12 cellular contexts compared by ENCODE assay signal in the genomic region with DNA sequence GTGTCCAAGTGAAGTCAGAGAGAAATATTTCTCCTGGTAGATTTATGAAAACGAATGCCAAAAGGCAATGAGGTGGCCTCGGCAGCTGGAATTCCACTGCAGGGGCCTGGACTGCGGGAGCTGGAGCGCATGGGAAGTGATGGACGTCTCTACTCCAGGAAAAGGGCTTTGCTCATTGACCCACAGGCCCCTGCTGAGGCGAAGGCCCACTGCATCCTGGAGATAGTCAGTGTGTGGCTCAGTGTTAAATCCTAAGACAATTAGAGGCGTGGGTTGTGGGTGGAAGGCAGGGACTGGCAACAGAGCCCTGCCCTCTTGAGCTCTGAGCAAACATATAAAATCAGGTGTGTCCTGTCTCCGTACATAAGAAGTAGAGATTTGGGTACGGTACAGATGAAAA.
"Had no signal": no experiment of that assay in that cellular context is flagged by ENCODE, and none has a peak within 500 bp of the region (broad histone marks: within the 10 kb centered on the region; RNA-seq: fewer than 3 reads in every experiment).

No MANE protein-coding gene starts in this region.

- DNase-seq: activated CD4-positive, alpha-beta T cell treated with anti-CD3 and anti-CD28 coated beads for 1 hour; activated CD4-positive, alpha-beta T cell treated with anti-CD3 and anti-CD28 coated beads, Interleukin-2, amount 50 U/mL, for 48 hours; activated gamma-delta T cell; activated T-cell treated with anti-CD3 and anti-CD28 coated beads, Interleukin-2, amount 50 U/mL, for 48 hours; amygdala; gastrocnemius medialis; islet precursor cell; naive thymus-derived CD8-positive, alpha-beta T cell; psoas muscle; sigmoid colon; stimulated activated naive CD4-positive, alpha-beta T cell treated with Interleukin-2 at 50 U/mL for 16 hours had no signal

- H3K4me3 ChIP-seq: gastrocnemius medialis, psoas muscle, sigmoid colon, suprapubic skin had no signal

- ATAC-seq: gastrocnemius medialis; naive thymus-derived CD8-positive, alpha-beta T cell; psoas muscle had no signal
